Comparison of ENCODE assay signal across 8 cellular contexts in the genomic region with DNA sequence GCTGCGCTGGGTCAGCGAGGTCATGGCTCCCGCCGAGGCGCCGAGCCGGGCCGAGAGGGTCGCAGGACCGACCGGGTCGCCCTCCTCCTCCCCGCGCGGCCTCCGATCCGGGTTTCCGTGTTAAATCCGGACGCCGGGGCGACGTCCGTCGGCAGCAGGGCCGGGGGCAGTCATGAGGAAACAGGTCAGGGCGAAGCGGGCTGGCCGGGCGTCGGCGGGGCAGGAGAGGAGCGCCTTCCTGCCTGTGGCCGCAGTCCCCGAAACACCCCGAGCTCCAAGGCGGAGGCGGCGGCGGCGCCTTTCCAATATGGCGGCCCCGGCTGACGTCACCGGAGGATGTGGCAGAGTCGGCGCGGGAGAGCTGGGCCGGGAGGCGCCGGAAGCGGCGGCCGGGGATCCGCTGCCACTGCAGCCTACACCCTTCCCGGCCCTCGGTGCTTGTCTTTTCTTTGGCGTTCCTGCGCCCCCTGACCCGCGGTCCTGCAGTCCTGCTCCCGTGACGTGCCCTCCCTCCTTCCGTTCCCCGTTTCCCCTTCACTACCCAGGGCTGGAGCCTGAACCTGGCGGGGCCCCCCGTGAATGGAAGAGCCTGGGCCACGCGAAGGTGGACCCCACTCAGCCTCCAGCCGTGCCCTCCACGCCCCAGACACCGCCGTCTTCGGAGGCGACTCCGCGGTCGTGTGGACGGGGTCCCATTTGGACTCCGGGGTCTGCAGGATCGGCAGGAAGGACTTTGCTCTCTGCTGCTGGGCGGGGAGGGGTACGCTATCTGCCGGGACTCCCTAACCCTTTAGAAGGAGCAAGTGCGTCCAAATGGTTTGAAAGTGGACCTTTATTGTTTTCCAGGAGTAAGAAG. TPM values are rescaled to one million over a fixed set of nuclear protein-coding genes. Genes with fewer than 3 reads are reported as not detected.
DNase-seq lines count a peak whose midpoint lies in the region; FAIRE-seq and TF ChIP-seq lines count a peak whose summit lies in the region.

A gene (minus strand): TSS at position 309 of the 856 bp plus-strand sequence. CDS start 285 bp downstream, at position 24.

- in situ Hi-C loops in SK-MEL-5 (cut with HindIII; ENCODE audit: low pct_unique_long_range_greater_than_20kb, low sequenced_read_pairs), result no loop called here

- H3K9me3 Mint-ChIP-seq in HFFc6, result peaks cover 10% of the 10 kb centered on the region

- peak within 1 kb of the TSS; percentile 98 for H3K27ac Mint-ChIP-seq in HFFc6

- DNase-seq in GM04504 (ENCODE audit: low read depth), result peak; percentile 75
- peak; percentile 87 for DNase-seq in HFFc6
- peak; percentile 94 for DNase-seq in NAMALWA (ENCODE audit: low spot score)
- peak; percentile 93 for DNase-seq in SK-MEL-5 (ENCODE audit: low read depth, low spot score)
- DNase-seq in activated naive CD4-positive, alpha-beta T cell treated with Interleukin-2 at 50 U/mL for 16 hours, result peak; percentile 93
- DNase-seq in frontal cortex (ENCODE audit: low spot score in 2 of 2), result peak; percentile 88 to 91
- DNase-seq in non-pigmented ciliary epithelial cell (ENCODE audit: low read depth), result peak; percentile 27
- peak; percentile 9 to 93 (median 81) for DNase-seq in substantia nigra (lab: John Stamatoyannopoulos, UW)

- H3K4me3 Mint-ChIP-seq in HFFc6, result peak within 1 kb of the TSS; percentile 99

- peak within 1 kb of the TSS; percentile 97 for H3K27ac ChIP-seq in substantia nigra (ENCODE audit: low read depth, low read length, poor library complexity, severe bottlenecking)

- no peak; the same call in 1 of the 2 replicates for TF ChIP-seq CTCF in HFFc6 (IDR thresholded peaks at IDR 0.05)

- peaks cover 3% of the 10 kb centered on the region for H3K27me3 Mint-ChIP-seq in HFFc6 (ENCODE audit: insufficient read depth)

- H3K4me1 Mint-ChIP-seq in HFFc6 (ENCODE audit: low read depth), result peaks cover 44% of the 10 kb centered on the region

- no peak for FAIRE-seq in frontal cortex (lab: Jason Lieb, UNC)

- peaks cover 28% of the 10 kb centered on the region for H3K36me3 Mint-ChIP-seq in HFFc6 (ENCODE audit: low read depth)

RNA-seq across cellular contexts. Expression of the gene that starts here (rescaled TPM):
- total RNA-seq in HFFc6 (2021; fragmentation: NEBNext Ultra II Directional; extraction: Animal tissue kit (Norgen Biotek cat#: 25700)), result 10 to 100 TPM; 86.3 to 97.0 (median 93.8) TPM
- 94.1 and 96.5 TPM in 2 replicates for total RNA-seq in SK-MEL-5 (2014; rRNA removed; shearing (Covaris generic))
- 97.4 and 127 TPM in 2 replicates for polyA plus RNA-seq in SK-MEL-5 (2015; cell fraction: cytosol; rRNA removed)
- 35.1 and 38.8 TPM in 2 replicates for polyA plus RNA-seq in SK-MEL-5 (2015; cell fraction: nucleus; rRNA removed)
- 66.9 TPM for total RNA-seq in frontal cortex

Comparison
In these comparisons a context has a peak if more than half of its experiments do, and no peak if none do; other contexts are left out.
1. Peak in every context shown above with its lines: DNase-seq and H3K27ac ChIP-seq.
2. DNase-seq: peak in every context shown above with its lines; median percentile 94 in NAMALWA; 93 in SK-MEL-5; 93 in activated naive CD4-positive, alpha-beta T cell treated with Interleukin-2 at 50 U/mL for 16 hours; 90 in frontal cortex; 87 in HFFc6; 81 in substantia nigra; 75 in GM04504; 27 in non-pigmented ciliary epithelial cell.